8 cellular contexts compared by ENCODE assay signal in genomic region chr7:101856488-101857357, GRCh38. TPM values are rescaled to one million over a fixed set of nuclear protein-coding genes. Genes with fewer than 3 reads are reported as not detected.
DNase-seq lines count a peak whose midpoint lies in the region; ATAC-seq and TF ChIP-seq lines count a peak whose summit lies in the region.

No MANE protein-coding gene starts in this region.

- ATAC-seq in GM21717 (IDR thresholded peaks at IDR 0.05; ENCODE audit: unreplicated experiment) (peak; percentile 91), heart left ventricle (peak; percentile 89 to 96 (median 93))

- peak in 1 of 2 donors; percentile 33 for TF ChIP-seq POLR2A in heart left ventricle (IDR thresholded peaks at IDR 0.05)

- TF ChIP-seq CTCF in DOHH2 (IDR thresholded peaks at IDR 0.05; ENCODE audit: low read depth, low read length, poor library complexity, severe bottlenecking) (peak; percentile 67), heart left ventricle (IDR thresholded peaks at IDR 0.05) (peak in 11 of 12 donors; percentile 33 to 61 (median 52))

- H3K36me3 ChIP-seq in DOHH2 (ENCODE audit: control insufficient read depth, low read length) = peaks cover 23% of the 10 kb centered on the region
- H3K36me3 ChIP-seq in heart left ventricle = no peaks in the 10 kb centered on the region

- 0 out of 2 replicates have a peak, but pooled peaks cover 5% of the 10 kb centered on the region for H4K20me1 ChIP-seq in DOHH2 (ENCODE audit: control insufficient read depth, insufficient read depth, low read depth, low read length)

- no peaks in the 10 kb centered on the region for H3K27me3 ChIP-seq in DOHH2 (ENCODE audit: control insufficient read depth, low read length)
- H3K27me3 ChIP-seq in heart left ventricle = no peaks in the 10 kb centered on the region

- peaks cover 71% of the 10 kb centered on the region for H3F3A ChIP-seq in DOHH2 (ENCODE audit: control insufficient read depth, insufficient read depth)

- in situ Hi-C loops in KBM-7 (cut with MboI; ENCODE audit: low pct_unique_long_range_greater_than_20kb, low sequenced_read_pairs) = no loop called here

- H3K27ac ChIP-seq in DOHH2 (ENCODE audit: low read depth, low read length) = peak overlapping the region; percentile 90
- H3K27ac ChIP-seq in heart left ventricle = peak overlapping the region; percentile 78 to 95 (median 87)

- H3K4me2 ChIP-seq in DOHH2 (ENCODE audit: low read length) = peak overlapping the region; percentile 76

- H3K9me2 ChIP-seq in DOHH2 (replicated peaks; ENCODE audit: control insufficient read depth, low read length) = no peaks in the 10 kb centered on the region

- H3K9me3 ChIP-seq in DOHH2 (ENCODE audit: control insufficient read depth, insufficient read depth, low read length) = no peaks in the 10 kb centered on the region
- H3K9me3 ChIP-seq in heart left ventricle = no peaks in the 10 kb centered on the region

- WGBS in heart left ventricle, 4 donors = 4 to 7% (median 6%) methylated on average over 30 to 32 of the region's 32 CpGs

- H3K79me2 ChIP-seq in DOHH2 (ENCODE audit: control insufficient read depth, low read length) = peaks cover 84% of the 10 kb centered on the region

- H3K4me3 ChIP-seq in DOHH2 (ENCODE audit: low read length) = peak overlapping the region; percentile 76
- H3K4me3 ChIP-seq in heart left ventricle = peak overlapping the region in 10 of 12 donors; percentile 35 to 59 (median 51)

- DNase-seq in KBM-7 = peak; percentile 98
- peak; percentile 98 for DNase-seq in SKM-1 treated with dmso at 0.1 percent for 144 hours (lab: John Stamatoyannopoulos, UW; ENCODE audit: unreplicated experiment)
- peak; percentile 53 for DNase-seq in activated naive CD8-positive, alpha-beta T cell treated with anti-CD3 and anti-CD28 coated beads, Interleukin-2, amount 50 U/mL, for 16 hours (ENCODE audit: low read depth, low spot score)
- peak; percentile 89 to 94 (median 93) for DNase-seq in heart left ventricle
- DNase-seq in renal cortical epithelial cell (ENCODE audit: low read depth) = peak; percentile 88
- DNase-seq in middle frontal gyrus (ENCODE audit: extremely low spot score, low spot score) = no peak

- intact Hi-C loops in heart left ventricle (cut with DNase I) = loop anchor here in 5 of 10 donors (1.0 to 5.0 kb wide), 5 partner anchors 27 to 56 kb away; partner anchors contain the start of gene CUX1 (in 3 of the 5)

- peaks cover 99% of the 10 kb centered on the region for H3K4me1 ChIP-seq in DOHH2 (ENCODE audit: control insufficient read depth, low read length)
- peaks cover 5 to 72% (median 50%) of the 10 kb centered on the region in 12 donors for H3K4me1 ChIP-seq in heart left ventricle

RNA-seq across cellular contexts. Expression of gene CUX1, which starts 39.3 kb away (rescaled TPM):
- total RNA-seq in heart left ventricle (100 to 1,000 TPM in 8 of 9 donors, 10 to 100 TPM in 1; 96.5 to 173 (median 127) TPM), renal cortical epithelial cell (38.2 and 139 TPM in 2 replicates)
- 10 to 100 TPM; 51.9 to 64.7 TPM for polyA plus RNA-seq in heart left ventricle
